In genomic region chr22:41845380-41846267, GRCh38 we compare ENCODE assay signal across 12 cellular contexts. TPM values are rescaled to one million over a fixed set of nuclear protein-coding genes. Genes with fewer than 3 reads are reported as not detected.
A peak's percentile ranks its signal among the peaks of the same experiment; 100 is the strongest.
DNase-seq lines count a peak whose midpoint lies in the region; ATAC-seq and TF ChIP-seq lines count a peak whose summit lies in the region.
"Had no signal": no experiment of that assay in that cellular context is flagged by ENCODE, and none has a peak within 500 bp of the region (broad histone marks: within the 10 kb centered on the region; RNA-seq: fewer than 3 reads in every experiment).

No MANE protein-coding gene starts in this region.

- H4K91ac ChIP-seq in neuronal stem cell (ENCODE audit: low read depth, low read length, poor library complexity): no peak overlapping the region

- H3K27ac Mint-ChIP-seq in dendritic cell treated with granulocyte-macrophage colony-stimulating factor and Interleukin-4, amounts not matched to agents 40 ng/mL and 50 ng/mL, for 4 days: peak overlapping the region; percentile 40
- H3K27ac Mint-ChIP-seq in HFFc6 (no peak overlapping the region), T-cell (peak overlapping the region in 1 of 2 donors; percentile 11)

- intact Hi-C loops in PC-9 (cut with micrococcal nuclease; ENCODE audit: unreplicated experiment): no loop called here
- intact Hi-C loops in dendritic cell treated with granulocyte-macrophage colony-stimulating factor and Interleukin-4, amounts not matched to agents 40 ng/mL and 50 ng/mL, for 4 days (cut with micrococcal nuclease): no loop called here

- H3F3A ChIP-seq in PC-9 (ENCODE audit: insufficient read depth, low read depth): peaks cover 65% of the 10 kb centered on the region

- H3K9me3 Mint-ChIP-seq in dendritic cell treated with granulocyte-macrophage colony-stimulating factor and Interleukin-4, amounts not matched to agents 40 ng/mL and 50 ng/mL, for 4 days: no peaks in the 10 kb centered on the region
- no peaks in the 10 kb centered on the region for H3K9me3 Mint-ChIP-seq in HFFc6
- H3K9me3 Mint-ChIP-seq in T-cell: no peaks in the 10 kb centered on the region

- no peak overlapping the region for H4K8ac ChIP-seq in neuronal stem cell (ENCODE audit: low read depth, low read length)

- H3K4me2 ChIP-seq in PC-9: peak overlapping the region; percentile 77
- no peak overlapping the region for H3K4me2 ChIP-seq in neuronal stem cell (ENCODE audit: insufficient read depth, low read length, poor library complexity, severe bottlenecking)

- no peak overlapping the region for H2AK5ac ChIP-seq in neuronal stem cell (ENCODE audit: low read depth, low read length)

- peaks cover 53% of the 10 kb centered on the region for H3K4me1 Mint-ChIP-seq in dendritic cell treated with granulocyte-macrophage colony-stimulating factor and Interleukin-4, amounts not matched to agents 40 ng/mL and 50 ng/mL, for 4 days (ENCODE audit: low read depth)
- H3K4me1 Mint-ChIP-seq in HFFc6 (ENCODE audit: low read depth) (peaks cover 8% of the 10 kb centered on the region), T-cell (peaks cover 47 to 74% (median 70%) of the 10 kb centered on the region in 3 donors)

- no peak overlapping the region for H2BK15ac ChIP-seq in neuronal stem cell (ENCODE audit: low read length)

- H3K9me3 ChIP-seq in PC-9 (ENCODE audit: insufficient read depth, low read depth): no peaks in the 10 kb centered on the region
- peaks cover 0 to 4% of the 10 kb centered on the region in 2 donors for H3K9me3 ChIP-seq in neuronal stem cell (replicated peaks in 1 of 2; ENCODE audit: control insufficient read depth in 2 of 2, insufficient read depth in 1 of 2, low read depth in 1 of 2, low read length in 2 of 2)
- H3K9me3 ChIP-seq: HAP-1 had no signal

- H3K4me1 ChIP-seq in PC-9 (replicated peaks; ENCODE audit: insufficient read depth) (peaks cover 83% of the 10 kb centered on the region), neuronal stem cell (ENCODE audit: control insufficient read depth in 2 of 2, insufficient read depth in 1 of 2, low read depth in 1 of 2, low read length in 2 of 2) (peaks cover 16 to 23% of the 10 kb centered on the region in 2 donors)

- H3K36me3 ChIP-seq in PC-9 (ENCODE audit: low read depth): peaks cover 21% of the 10 kb centered on the region
- peaks cover 17 to 74% of the 10 kb centered on the region in 2 donors for H3K36me3 ChIP-seq in neuronal stem cell (replicated peaks in 1 of 2; ENCODE audit: control insufficient read depth in 2 of 2, insufficient read depth in 2 of 2, low read length in 2 of 2)

- H3K4me3 Mint-ChIP-seq in dendritic cell treated with granulocyte-macrophage colony-stimulating factor and Interleukin-4, amounts not matched to agents 40 ng/mL and 50 ng/mL, for 4 days: no peak overlapping the region
- H3K4me3 Mint-ChIP-seq in HFFc6 (no peak overlapping the region), T-cell (no peak overlapping the region)

- H3K18ac ChIP-seq in neuronal stem cell (ENCODE audit: low read length): no peak overlapping the region

- no peak for ATAC-seq in T-cell (replicated peaks in 1 of 4)
- ATAC-seq: left colon had no signal

- H3K79me1 ChIP-seq in neuronal stem cell (ENCODE audit: low read depth, low read length): peaks cover 21% of the 10 kb centered on the region

- WGBS in neuronal stem cell (ENCODE audit: extremely low coverage in 2 of 2, insufficient read length in 2 of 2, insufficient replicate concordance in 1 of 2), 2 donors: no CpG with 5 or more reads among the region's 4 CpGs

- peaks cover 53% of the 10 kb centered on the region for H3K36me3 Mint-ChIP-seq in dendritic cell treated with granulocyte-macrophage colony-stimulating factor and Interleukin-4, amounts not matched to agents 40 ng/mL and 50 ng/mL, for 4 days (ENCODE audit: low read depth)
- H3K36me3 Mint-ChIP-seq in HFFc6 (ENCODE audit: low read depth): no peaks in the 10 kb centered on the region
- H3K36me3 Mint-ChIP-seq in T-cell: peaks cover 11% of the 10 kb centered on the region

- TF ChIP-seq CTCF in PC-9 (conservative IDR thresholded peaks at IDR 0.05) (no peak), HFFc6 (IDR thresholded peaks at IDR 0.05) (no peak)

- H3K9ac ChIP-seq in neuronal stem cell (ENCODE audit: low read depth, low read length, poor library complexity): no peak overlapping the region

- 0 out of 2 replicates have a peak, but pooled peaks cover 7% of the 10 kb centered on the region for H4K20me1 ChIP-seq in PC-9 (ENCODE audit: insufficient read depth)

- no peaks in the 10 kb centered on the region for H3K27me3 Mint-ChIP-seq in dendritic cell treated with granulocyte-macrophage colony-stimulating factor and Interleukin-4, amounts not matched to agents 40 ng/mL and 50 ng/mL, for 4 days
- H3K27me3 Mint-ChIP-seq in HFFc6 (ENCODE audit: insufficient read depth): no peaks in the 10 kb centered on the region
- H3K27me3 Mint-ChIP-seq in T-cell: no peaks in the 10 kb centered on the region

- H3K14ac ChIP-seq in neuronal stem cell (ENCODE audit: low read length): no peak overlapping the region

- H3K27me3 ChIP-seq in PC-9 (ENCODE audit: insufficient read depth, low read depth) (no peaks in the 10 kb centered on the region), neuronal stem cell (ENCODE audit: control insufficient read depth in 3 of 3, insufficient read depth in 3 of 3, low read depth in 1 of 3, low read length in 3 of 3) (no peaks in the 10 kb centered on the region)

- H3K27ac ChIP-seq in PC-9 (peak overlapping the region; percentile 80), neuronal stem cell (replicated peaks; ENCODE audit: low read length) (peak overlapping the region; percentile 48)

- H2BK5ac ChIP-seq in neuronal stem cell (ENCODE audit: low read length): no peak overlapping the region

- peak; percentile 27 for DNase-seq in GF-D8 (lab: John Stamatoyannopoulos, UW)
- no peak for DNase-seq in PC-9
- DNase-seq in neuronal stem cell (ENCODE audit: low spot score): no peak
- DNase-seq in COR-L47 (lab: John Stamatoyannopoulos, UW): no peak
- no peak for DNase-seq in HFFc6
- DNase-seq in effector CD4-positive, alpha-beta T cell: no peak
- no peak for DNase-seq in T-cell
- DNase-seq: activated gamma-delta T cell, left colon, NCI-H345 had no signal

- no peak overlapping the region for H2BK12ac ChIP-seq in neuronal stem cell (ENCODE audit: low read length)

- no peak overlapping the region for H3K4me3 ChIP-seq in PC-9
- H3K4me3 ChIP-seq in neuronal stem cell (ENCODE audit: low read length in 2 of 2): no peak overlapping the region
- H3K4me3 ChIP-seq: HAP-1 had no signal

- POLR2A ChIA-PET in PC-9 (lab: Charles Lee; ENCODE audit: unreplicated experiment): interaction anchor here (0.5 to 0.9 kb wide), 2 partner anchors 13 to 551 kb away, joined by 3 to 4 read pairs; partner anchors contain the start of gene SREBF2
- POLR2A ChIA-PET in T-cell (lab: Charles Lee): interaction anchor here in 1 of 2 donors (0.5 kb wide), 1 partner anchor 418 kb away, joined by 3 read pairs; no protein-coding TSS in a partner anchor

- H3K4ac ChIP-seq in neuronal stem cell (ENCODE audit: low read length): no peak overlapping the region

- no peak overlapping the region for H3K23ac ChIP-seq in neuronal stem cell (ENCODE audit: low read depth, low read length, poor library complexity)

- H3K79me2 ChIP-seq in PC-9 (ENCODE audit: low read depth): peaks cover 97% of the 10 kb centered on the region

- H2BK120ac ChIP-seq in neuronal stem cell (ENCODE audit: low read depth, low read length): no peak overlapping the region

- CTCF ChIA-PET in PC-9 (lab: Charles Lee): no interaction called here
- CTCF ChIA-PET in T-cell (lab: Charles Lee): interaction anchor here in 1 of 2 donors (1.4 kb wide), 1 partner anchor 179 kb away, joined by 5 read pairs; no protein-coding TSS in a partner anchor

- no peaks in the 10 kb centered on the region for H3K9me2 ChIP-seq in PC-9 (ENCODE audit: insufficient read depth)

- no TSS peak for BruUV-seq in PC-9 (replicated peaks; lab: Mats Ljungman, UMichigan)

- H2AFZ ChIP-seq in PC-9: no peak overlapping the region
- no peak overlapping the region for H2AFZ ChIP-seq in neuronal stem cell (ENCODE audit: low read length)

RNA-seq across cellular contexts. Expression of gene SREBF2, which starts 12.7 kb away (rescaled TPM):
- total RNA-seq in PC-9 (2021): 163 and 196 TPM in 2 replicates
- polyA plus RNA-seq in neuronal stem cell (2013, experiment 1 of 2): 115 TPM
- polyA plus RNA-seq in neuronal stem cell (2013, experiment 2 of 2): 114 TPM
- total RNA-seq in HFFc6 (2021; fragmentation: NEBNext Ultra II Directional; extraction: Animal tissue kit (Norgen Biotek cat#: 25700)): 10 to 100 TPM; 29.3 to 42.1 (median 37.6) TPM
- total RNA-seq in T-cell: 100 to 1,000 TPM in 3 of 5 donors, 10 to 100 TPM in 2; 71.9 to 128 (median 112) TPM

RNA-seq across cellular contexts. Expression of gene CCDC134, which starts 45.1 kb away (rescaled TPM):
- total RNA-seq in PC-9 (2021) (29.0 and 33.3 TPM in 2 replicates), T-cell (10 to 100 TPM; 14.4 to 21.7 (median 16.7) TPM)
- 6.9 TPM for polyA plus RNA-seq in neuronal stem cell (2013, experiment 1 of 2)
- 7.1 TPM for polyA plus RNA-seq in neuronal stem cell (2013, experiment 2 of 2)
- total RNA-seq in HFFc6 (2021; fragmentation: NEBNext Ultra II Directional; extraction: Animal tissue kit (Norgen Biotek cat#: 25700)): 10 to 100 TPM in 2 of 6 experiments, 1 to 10 TPM in 4; 8.9 to 10.4 (median 9.1) TPM
